1 cellular context compared by ENCODE assay signal in the genomic region with DNA sequence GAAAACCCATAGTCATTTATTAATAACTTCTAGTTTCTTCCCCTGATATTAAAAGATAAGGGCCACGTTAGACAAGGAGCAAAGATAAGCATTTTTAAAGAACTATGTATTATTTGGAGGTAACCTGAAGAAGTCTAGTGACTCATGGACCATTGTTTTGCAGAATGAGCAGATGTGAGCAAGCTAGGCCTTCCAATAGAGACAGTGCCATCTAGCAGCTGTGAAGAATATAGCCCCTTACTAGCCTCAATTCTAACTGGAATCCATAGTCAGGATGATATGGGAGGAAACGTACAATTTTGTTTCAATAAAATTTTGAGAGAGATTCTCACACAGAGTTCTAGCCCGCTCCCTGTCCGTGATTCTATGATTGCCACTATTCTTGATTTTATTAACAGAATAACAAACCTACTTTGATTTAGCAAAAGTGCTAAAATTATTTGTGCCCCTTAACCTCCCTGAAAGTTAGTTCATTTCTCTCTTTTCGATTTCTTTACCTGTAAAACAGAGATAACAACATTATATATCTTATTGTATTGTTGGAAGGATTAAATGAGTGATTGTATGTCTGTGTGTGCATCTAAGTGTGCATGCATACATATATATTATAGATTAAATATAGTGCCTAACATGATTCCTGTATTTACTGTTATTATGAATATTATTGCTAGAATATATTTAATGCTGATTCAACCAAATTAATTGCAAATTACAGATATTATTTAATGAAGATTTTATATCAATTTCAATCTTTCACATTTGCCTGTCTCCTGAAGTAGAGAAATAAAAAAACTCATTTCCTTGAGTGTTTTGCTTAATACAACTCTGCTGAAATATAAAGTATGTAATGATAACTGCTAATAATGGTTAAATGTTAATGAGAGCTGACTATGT.
TF ChIP-seq lines count a peak whose summit lies in the region.

No MANE protein-coding gene starts in this region.

TF ChIP-seq in GM12878, 131 proteins besides CTCF, POLR2A, EP300 and RAD21:
- TF ChIP-seq CHD2 (IDR thresholded peaks at IDR 0.05; ENCODE audit: borderline replicate concordance, low read depth, low read length): no peak
- peak; percentile 66; the same call in 1 of the 2 replicates for TF ChIP-seq SMC3 (IDR thresholded peaks at IDR 0.05; ENCODE audit: borderline replicate concordance, low read length)
- TF ChIP-seq ZSCAN29 (IDR thresholded peaks at IDR 0.05): no peak
